30 cellular contexts compared by ENCODE assay signal in the genomic region with DNA sequence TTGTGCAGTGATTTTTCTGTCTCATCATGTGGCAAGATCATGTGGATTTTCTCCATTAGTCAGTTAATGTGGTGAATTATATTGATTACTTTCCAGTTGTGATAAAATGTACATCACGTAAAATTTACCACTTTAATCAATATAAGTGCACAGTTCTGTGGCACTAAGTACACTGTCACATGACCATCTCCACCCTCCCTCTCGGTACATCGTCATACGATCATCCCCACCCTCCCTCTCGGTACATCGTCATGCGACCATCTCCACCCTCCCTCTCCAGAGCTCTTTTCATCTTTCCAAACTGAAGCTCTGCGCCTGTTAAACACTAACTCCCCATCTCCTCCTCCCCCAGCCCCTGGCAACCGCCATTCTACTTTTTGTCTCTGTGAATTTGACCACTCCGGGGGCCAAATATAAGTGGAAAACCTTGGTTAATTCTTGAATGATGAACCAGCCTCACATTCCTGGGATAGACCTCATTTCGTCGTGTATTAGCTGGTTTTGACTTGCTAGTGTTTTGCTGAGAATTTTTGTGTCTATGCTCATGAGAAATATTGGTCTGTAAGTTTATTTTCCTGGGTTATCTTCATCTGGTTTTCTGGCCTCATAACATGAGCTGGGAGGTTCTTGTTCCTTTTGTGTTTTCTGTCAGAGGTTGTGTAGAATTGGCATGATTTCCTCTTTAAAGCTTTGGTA. TPM values are rescaled to one million over a fixed set of nuclear protein-coding genes. Genes with fewer than 3 reads are reported as not detected.
"Had no signal": no experiment of that assay in that cellular context is flagged by ENCODE, and none has a peak within 500 bp of the region (broad histone marks: within the 10 kb centered on the region; RNA-seq: fewer than 3 reads in every experiment).

No MANE protein-coding gene starts in this region.

- H3K27ac Mint-ChIP-seq: activated naive CD4-positive, alpha-beta T cell treated with anti-CD3 and anti-CD28 coated beads for 36 hours; natural killer cell; neural progenitor cell; T-helper 2 cell treated with Interferon-gamma antibody and Interleukin-4, amounts not matched to agents 5 μg/mL and 100 μg/mL, for 36 hours had no signal

- H3K36me3 ChIP-seq: gastrocnemius medialis, left ventricle myocardium inferior, neural progenitor cell, transverse colon had no signal

- FAIRE-seq: colon, islet of Langerhans had no signal

- DNase-seq: activated CD4-positive, alpha-beta T cell treated with anti-CD3 and anti-CD28 coated beads for 4 hours; activated CD4-positive, alpha-beta T cell treated with anti-CD3 and anti-CD28 coated beads, Interleukin-2, amount 50 U/mL, for 48 hours; activated CD4-positive, CD25-positive, alpha-beta regulatory T cell; activated CD8-positive, alpha-beta memory T cell treated with anti-CD3 and anti-CD28 coated beads for 24 hours; activated effector memory CD4-positive, alpha-beta T cell treated with Interleukin-2 at 50 U/mL for 16 hours; activated naive CD4-positive, alpha-beta T cell treated with anti-CD3 and anti-CD28 coated beads for 36 hours; amniotic stem cell; central memory CD4-positive, alpha-beta T cell; effector CD8-positive, alpha-beta T cell; gastrocnemius medialis; glutamatergic neuron; left ventricle myocardium inferior; mesendoderm; natural killer cell; occipital lobe; stimulated activated CD4-positive, alpha-beta T cell treated with anti-CD3 and anti-CD28 coated beads, Interleukin-12 subunit alpha, Interleukin-12 subunit beta, amount 100 ng/mL, for 4 hours; stimulated activated CD4-positive, alpha-beta T cell treated with anti-CD3 and anti-CD28 coated beads, Interleukin-4, amount 100 ng/mL, for 1 hour; stimulated activated naive CD8-positive, alpha-beta T cell treated with anti-CD3 and anti-CD28 coated beads, Interleukin-15, Interleukin-2, amounts not matched to agents 100 U/mL and 50 U/mL, for 24 hours; testis; transverse colon had no signal

- H3K27me3 ChIP-seq: testis had no signal

- H3K4me3 ChIP-seq: gastrocnemius medialis, left ventricle myocardium inferior, lung, neural progenitor cell, skin epidermis, testis, transverse colon had no signal

- H3K4me1 ChIP-seq: gastrocnemius medialis, left ventricle myocardium inferior, neural progenitor cell, parathyroid adenoma, testis had no signal

- H3K36me3 Mint-ChIP-seq: neural progenitor cell had no signal

- H3K9ac ChIP-seq: neural progenitor cell, parathyroid adenoma had no signal

- H2AFZ ChIP-seq: neural progenitor cell, parathyroid adenoma had no signal

- H3K9me3 ChIP-seq: gastrocnemius medialis, testis, transverse colon had no signal

- H3K4me3 Mint-ChIP-seq: activated naive CD4-positive, alpha-beta T cell treated with anti-CD3 and anti-CD28 coated beads for 36 hours; natural killer cell; neural progenitor cell; T-helper 2 cell treated with Interferon-gamma antibody and Interleukin-4, amounts not matched to agents 5 μg/mL and 100 μg/mL, for 36 hours had no signal

- H3K4me2 ChIP-seq: neural progenitor cell had no signal

- ATAC-seq: gastrocnemius medialis; natural killer cell; sciatic nerve; stimulated activated naive CD8-positive, alpha-beta T cell treated with anti-CD3 and anti-CD28 coated beads, Interleukin-15, Interleukin-2, amounts not matched to agents 100 U/mL and 50 U/mL, for 24 hours had no signal

- H3K79me2 ChIP-seq: parathyroid adenoma had no signal

- H3K27ac ChIP-seq: gastrocnemius medialis, left ventricle myocardium inferior, neural progenitor cell, parathyroid adenoma, skin epidermis, testis had no signal

RNA-seq across cellular contexts. Expression of gene NTSR1, which starts 10.8 kb away (rescaled TPM):
- total RNA-seq: activated naive CD4-positive, alpha-beta T cell treated with anti-CD3 and anti-CD28 coated beads for 36 hours; epithelial cell of proximal tubule; left ventricle myocardium inferior; renal cortical epithelial cell had no signal
